ENCODE assay signal across 14 cellular contexts in genomic region chr12:53450936-53451335, GRCh38. TPM values are rescaled to one million over a fixed set of nuclear protein-coding genes. Genes with fewer than 3 reads are reported as not detected.
A peak's percentile ranks its signal among the peaks of the same experiment; 100 is the strongest.
DNase-seq lines count a peak whose midpoint lies in the region; ATAC-seq, FAIRE-seq and TF ChIP-seq lines count a peak whose summit lies in the region.
"Had no signal": no experiment of that assay in that cellular context is flagged by ENCODE, and none has a peak within 500 bp of the region (broad histone marks: within the 10 kb centered on the region; RNA-seq: fewer than 3 reads in every experiment).

No MANE protein-coding gene starts in this region.

- H3K4me1 Mint-ChIP-seq in CD4-positive, CD25-positive, alpha-beta regulatory T cell: peaks cover 5 to 54% (median 42%) of the 10 kb centered on the region in 4 donors
- H3K4me1 Mint-ChIP-seq in activated CD8-positive, alpha-beta memory T cell treated with anti-CD3 and anti-CD28 coated beads, Interleukin-2, amount 10 ng/mL, durations not matched to agents 7 days and 5 days: peaks cover 45% of the 10 kb centered on the region

- peak overlapping the region; percentile 70 for H3K4me2 ChIP-seq in A549
- H3K4me2 ChIP-seq in OCI-LY3 (ENCODE audit: low read length): peak overlapping the region; percentile 5; the same call in 1 of the 2 replicates

- H3K27me3 Mint-ChIP-seq in CD4-positive, CD25-positive, alpha-beta regulatory T cell: peaks cover 5% of the 10 kb centered on the region
- no peaks in the 10 kb centered on the region for H3K27me3 Mint-ChIP-seq in activated CD8-positive, alpha-beta memory T cell treated with anti-CD3 and anti-CD28 coated beads, Interleukin-2, amount 10 ng/mL, durations not matched to agents 7 days and 5 days
- H3K27me3 Mint-ChIP-seq: CD4-positive, alpha-beta memory T cell had no signal

- peaks cover 31% of the 10 kb centered on the region for H4K20me1 ChIP-seq in OCI-LY3 (ENCODE audit: insufficient read depth, low read length)

- in situ Hi-C loops in GM13977 (cut with MboI; ENCODE audit: low pct_unique_long_range_greater_than_20kb, low sequenced_read_pairs, unreplicated experiment): no loop called here

- peaks cover 42% of the 10 kb centered on the region for H3K36me3 Mint-ChIP-seq in CD4-positive, CD25-positive, alpha-beta regulatory T cell
- H3K36me3 Mint-ChIP-seq in activated CD8-positive, alpha-beta memory T cell treated with anti-CD3 and anti-CD28 coated beads, Interleukin-2, amount 10 ng/mL, durations not matched to agents 7 days and 5 days: peaks cover 52% of the 10 kb centered on the region

- ATAC-seq in A549: no peak
- no peak for ATAC-seq in CD4-positive, CD25-positive, alpha-beta regulatory T cell (ENCODE audit: low read depth in 2 of 2)
- ATAC-seq in activated CD8-positive, alpha-beta memory T cell treated with anti-CD3 and anti-CD28 coated beads, Interleukin-2, amount 10 ng/mL, durations not matched to agents 7 days and 5 days: no peak

- H3K27ac Mint-ChIP-seq in CD4-positive, CD25-positive, alpha-beta regulatory T cell: no peak overlapping the region
- H3K27ac Mint-ChIP-seq in activated CD8-positive, alpha-beta memory T cell treated with anti-CD3 and anti-CD28 coated beads, Interleukin-2, amount 10 ng/mL, durations not matched to agents 7 days and 5 days: no peak overlapping the region

- TF ChIP-seq EP300 in A549 (IDR thresholded peaks at IDR 0.05): no peak

- H3K4me1 ChIP-seq in A549 (peaks cover 23% of the 10 kb centered on the region), OCI-LY3 (ENCODE audit: low read length) (peaks cover 18% of the 10 kb centered on the region)
- H3K4me1 ChIP-seq in CD4-positive, CD25-positive, alpha-beta regulatory T cell (ENCODE audit: control insufficient read depth, insufficient read depth, low read length, poor library complexity, severe bottlenecking): peaks cover 24% of the 10 kb centered on the region

- TF ChIP-seq RAD21 in A549 (conservative IDR thresholded peaks at IDR 0.05 in 1 of 2, IDR thresholded peaks at IDR 0.05 in 1 of 2): no peak

- TF ChIP-seq POLR2A in A549 (IDR thresholded peaks at IDR 0.05; ENCODE audit: low read length): no peak

- CTCF ChIA-PET in A549 (lab: Yijun Ruan, JAX): interaction anchor here (0.6 to 2.7 kb wide), 10 partner anchors 9 to 136 kb away, joined by 3 to 13 read pairs (median 3); partner anchors contain the start of gene PRR13
- CTCF ChIA-PET in activated CD8-positive, alpha-beta memory T cell treated with anti-CD3 and anti-CD28 coated beads, Interleukin-2, amount 10 ng/mL, durations not matched to agents 7 days and 5 days (lab: Charles Lee): interaction anchor here (0.5 to 2.3 kb wide), 10 partner anchors 9 to 183 kb away, joined by 3 to 6 read pairs (median 3); partner anchors contain the start of genes AAAS, ESPL1 and PRR13

- POLR2A ChIA-PET in A549 (lab: Yijun Ruan, JAX): interaction anchor here (0.5 to 1.5 kb wide), 3 partner anchors 10 to 126 kb away, joined by 3 to 10 read pairs (median 7); partner anchors contain the start of gene PRR13

- no peak for TF ChIP-seq CTCF in A549 (IDR thresholded peaks at IDR 0.05)
- TF ChIP-seq CTCF in OCI-LY3 (IDR thresholded peaks at IDR 0.05; ENCODE audit: low read depth, low read length): no peak
- TF ChIP-seq CTCF in GM13977 (IDR thresholded peaks at IDR 0.05; ENCODE audit: extremely low read depth, insufficient read depth, missing control alignments): no peak

- H3K4me3 Mint-ChIP-seq in CD4-positive, CD25-positive, alpha-beta regulatory T cell: no peak overlapping the region
- no peak overlapping the region for H3K4me3 Mint-ChIP-seq in activated CD8-positive, alpha-beta memory T cell treated with anti-CD3 and anti-CD28 coated beads, Interleukin-2, amount 10 ng/mL, durations not matched to agents 7 days and 5 days

- FAIRE-seq in A549 (lab: Jason Lieb, UNC): no peak

- H3K27me3 ChIP-seq in CD4-positive, CD25-positive, alpha-beta regulatory T cell (ENCODE audit: control insufficient read depth, insufficient read depth, low read length): no peaks in the 10 kb centered on the region
- H3K27me3 ChIP-seq in OCI-LY3 (ENCODE audit: low read depth, low read length): no peaks in the 10 kb centered on the region
- H3K27me3 ChIP-seq: BLaER1 had no signal

- H3K9me3 Mint-ChIP-seq in CD4-positive, CD25-positive, alpha-beta regulatory T cell: peaks cover 0 to 2% (median 0%) of the 10 kb centered on the region in 7 donors
- no peaks in the 10 kb centered on the region for H3K9me3 Mint-ChIP-seq in activated CD8-positive, alpha-beta memory T cell treated with anti-CD3 and anti-CD28 coated beads, Interleukin-2, amount 10 ng/mL, durations not matched to agents 7 days and 5 days (ENCODE audit: low read depth)
- H3K9me3 Mint-ChIP-seq: CD4-positive, alpha-beta memory T cell had no signal

- WGBS in A549 (ENCODE audit: missing lambda C conversion rate): 85% methylated on average over 7 of the region's 7 CpGs

- H3K4me3 ChIP-seq in A549: no peak overlapping the region
- no peak overlapping the region for H3K4me3 ChIP-seq in CD4-positive, CD25-positive, alpha-beta regulatory T cell (ENCODE audit: low read depth, low read length)
- H3K4me3 ChIP-seq in OCI-LY3 (ENCODE audit: low read length): no peak overlapping the region
- H3K4me3 ChIP-seq: BLaER1 had no signal

- no peak overlapping the region for H3K27ac ChIP-seq in A549
- peak overlapping the region; percentile 94 for H3K27ac ChIP-seq in CD4-positive, CD25-positive, alpha-beta regulatory T cell (ENCODE audit: insufficient read depth, low read length, poor library complexity, severe bottlenecking)
- no peak overlapping the region for H3K27ac ChIP-seq in OCI-LY3 (ENCODE audit: low read length)

- H3K9me3 ChIP-seq in A549: no peaks in the 10 kb centered on the region
- H3K9me3 ChIP-seq in CD4-positive, CD25-positive, alpha-beta regulatory T cell (ENCODE audit: control insufficient read depth in 2 of 2, low read length in 2 of 2): no peaks in the 10 kb centered on the region
- H3K9me3 ChIP-seq in OCI-LY3 (ENCODE audit: insufficient read depth, low read length): no peaks in the 10 kb centered on the region
- H3K9me3 ChIP-seq: BLaER1 had no signal

- H3K9ac ChIP-seq in OCI-LY3 (ENCODE audit: low read length): no peak overlapping the region

- H2AFZ ChIP-seq in OCI-LY3 (ENCODE audit: low read depth, low read length): no peak overlapping the region

- no peak for DNase-seq in A549 (ENCODE audit: low read depth in 1 of 2, low spot score in 1 of 2)
- DNase-seq in CD4-positive, CD25-positive, alpha-beta regulatory T cell: no peak
- peak; percentile 17 for DNase-seq in myocyte (ENCODE audit: low read depth)
- no peak for DNase-seq in DMS53 treated with DMSO at 0.1 percent for 48 hours (lab: John Stamatoyannopoulos, UW; ENCODE audit: unreplicated experiment)
- no peak for DNase-seq in GM13977 (ENCODE audit: low spot score)
- DNase-seq in activated CD8-positive, alpha-beta memory T cell treated with anti-CD3 and anti-CD28 coated beads, Interleukin-2, amount 10 ng/mL, durations not matched to agents 7 days and 5 days: no peak
- DNase-seq: ACHN; CD4-positive, alpha-beta memory T cell; MM.1S; NCI-H1048; PC-3 had no signal

- H3K36me3 ChIP-seq in CD4-positive, CD25-positive, alpha-beta regulatory T cell (ENCODE audit: control insufficient read depth, insufficient read depth, low read length): peaks cover 48% of the 10 kb centered on the region
- H3K36me3 ChIP-seq in OCI-LY3 (replicated peaks; ENCODE audit: low read depth, low read length): peaks cover 44% of the 10 kb centered on the region

- peaks cover 38% of the 10 kb centered on the region for H3K79me2 ChIP-seq in OCI-LY3 (ENCODE audit: low read length)

RNA-seq across cellular contexts. Expression of gene PCBP2, which starts 1.0 kb away (rescaled TPM):
- polyA plus RNA-seq in A549 (2011; rRNA removed): 367 and 604 TPM in 2 replicates
- 705 and 750 TPM in 2 replicates for polyA plus RNA-seq in A549 (2012; cell fraction: cytosol; rRNA removed)
- 500 and 631 TPM in 2 replicates for polyA plus RNA-seq in A549 (2012; cell fraction: nucleus; rRNA removed)
- 546 to 553 TPM (median 551 TPM) in 3 replicates for polyA plus RNA-seq in A549 (2017; fragmentation: RNase III; extraction: RNeasy Plus Mini Kit Qiagen cat#74134 plus additional on column Dnase treatment)
- 1,540 and 1,566 TPM in 2 replicates for polyA minus RNA-seq in A549 (2011; rRNA and poly(A)+ RNA removed)
- 931 TPM for total RNA-seq in CD4-positive, CD25-positive, alpha-beta regulatory T cell
- 100 to 1,000 TPM; 113 to 150 (median 134) TPM for polyA plus RNA-seq in CD4-positive, CD25-positive, alpha-beta regulatory T cell
- 141 and 158 TPM in 2 replicates for total RNA-seq in myocyte
- 670 TPM for polyA plus RNA-seq in myocyte (2012)
- 100 to 1,000 TPM; 721 to 867 TPM for total RNA-seq in activated CD8-positive, alpha-beta memory T cell treated with anti-CD3 and anti-CD28 coated beads, Interleukin-2, amount 10 ng/mL, durations not matched to agents 7 days and 5 days

RNA-seq across cellular contexts. Expression of gene PRR13, which starts 9.4 kb away (rescaled TPM):
- 203 and 257 TPM in 2 replicates for polyA plus RNA-seq in A549 (2011; rRNA removed)
- polyA plus RNA-seq in A549 (2012; cell fraction: cytosol; rRNA removed): 214 and 245 TPM in 2 replicates
- 99.6 and 118 TPM in 2 replicates for polyA plus RNA-seq in A549 (2012; cell fraction: nucleus; rRNA removed)
- 210 to 248 TPM (median 221 TPM) in 3 replicates for polyA plus RNA-seq in A549 (2017; fragmentation: RNase III; extraction: RNeasy Plus Mini Kit Qiagen cat#74134 plus additional on column Dnase treatment)
- 200 and 213 TPM in 2 replicates for polyA minus RNA-seq in A549 (2011; rRNA and poly(A)+ RNA removed)
- 187 TPM for total RNA-seq in CD4-positive, CD25-positive, alpha-beta regulatory T cell
- polyA plus RNA-seq in CD4-positive, CD25-positive, alpha-beta regulatory T cell: 100 to 1,000 TPM; 525 to 639 (median 574) TPM
- 45.8 and 48.3 TPM in 2 replicates for total RNA-seq in myocyte
- 136 TPM for polyA plus RNA-seq in myocyte (2012)
- 100 to 1,000 TPM; 235 to 244 TPM for total RNA-seq in activated CD8-positive, alpha-beta memory T cell treated with anti-CD3 and anti-CD28 coated beads, Interleukin-2, amount 10 ng/mL, durations not matched to agents 7 days and 5 days

RNA-seq across cellular contexts. Expression of gene AMHR2, which starts 27.3 kb away (rescaled TPM):
- polyA plus RNA-seq in A549 (2011; rRNA removed) (0.12 and 0.16 TPM in 2 replicates), A549 (2017; fragmentation: RNase III; extraction: RNeasy Plus Mini Kit Qiagen cat#74134 plus additional on column Dnase treatment) (0.13 to 0.22 TPM (median 0.18 TPM) in 3 replicates)
- polyA plus RNA-seq in A549 (2012; cell fraction: cytosol; rRNA removed): 0.67 and 0.80 TPM in 2 replicates
- 0.84 and 1.1 TPM in 2 replicates for polyA plus RNA-seq in A549 (2012; cell fraction: nucleus; rRNA removed)
- 0.49 and 0.62 TPM in 2 replicates for polyA minus RNA-seq in A549 (2011; rRNA and poly(A)+ RNA removed)
- not detected for total RNA-seq in CD4-positive, CD25-positive, alpha-beta regulatory T cell
- not detected for polyA plus RNA-seq in CD4-positive, CD25-positive, alpha-beta regulatory T cell
- not detected in 2 replicates for total RNA-seq in myocyte
- not detected for polyA plus RNA-seq in myocyte (2012)
- not detected for total RNA-seq in activated CD8-positive, alpha-beta memory T cell treated with anti-CD3 and anti-CD28 coated beads, Interleukin-2, amount 10 ng/mL, durations not matched to agents 7 days and 5 days
- total RNA-seq: CD4-positive, alpha-beta memory T cell; H4 had no signal
- polyA plus RNA-seq: CD4-positive, alpha-beta memory T cell had no signal

RNA-seq across cellular contexts. Expression of gene MAP3K12, which starts 48.3 kb away (rescaled TPM):
- polyA plus RNA-seq in A549 (2011; rRNA removed) (21.9 and 30.6 TPM in 2 replicates), A549 (2017; fragmentation: RNase III; extraction: RNeasy Plus Mini Kit Qiagen cat#74134 plus additional on column Dnase treatment) (14.0 to 18.7 TPM (median 16.1 TPM) in 3 replicates)
- polyA plus RNA-seq in A549 (2012; cell fraction: cytosol; rRNA removed): 20.1 and 23.0 TPM in 2 replicates
- polyA plus RNA-seq in A549 (2012; cell fraction: nucleus; rRNA removed): 110 and 113 TPM in 2 replicates
- polyA minus RNA-seq in A549 (2011; rRNA and poly(A)+ RNA removed): 29.2 and 40.6 TPM in 2 replicates
- 31.5 TPM for total RNA-seq in CD4-positive, CD25-positive, alpha-beta regulatory T cell
- 1 to 10 TPM; 3.8 to 4.6 (median 4.4) TPM for polyA plus RNA-seq in CD4-positive, CD25-positive, alpha-beta regulatory T cell
- 17.0 and 25.5 TPM in 2 replicates for total RNA-seq in myocyte
- polyA plus RNA-seq in myocyte (2012): 20.6 TPM
- total RNA-seq in activated CD8-positive, alpha-beta memory T cell treated with anti-CD3 and anti-CD28 coated beads, Interleukin-2, amount 10 ng/mL, durations not matched to agents 7 days and 5 days: 10 to 100 TPM; 19.1 to 19.3 TPM

RNA-seq across cellular contexts. Expression of gene TARBP2, which starts 50.1 kb away (rescaled TPM):
- polyA plus RNA-seq in A549 (2011; rRNA removed) (41.5 and 51.2 TPM in 2 replicates), A549 (2017; fragmentation: RNase III; extraction: RNeasy Plus Mini Kit Qiagen cat#74134 plus additional on column Dnase treatment) (43.7 to 50.4 TPM (median 49.9 TPM) in 3 replicates)
- polyA plus RNA-seq in A549 (2012; cell fraction: cytosol; rRNA removed): 91.9 and 106 TPM in 2 replicates
- 170 and 176 TPM in 2 replicates for polyA plus RNA-seq in A549 (2012; cell fraction: nucleus; rRNA removed)
- 39.4 and 49.2 TPM in 2 replicates for polyA minus RNA-seq in A549 (2011; rRNA and poly(A)+ RNA removed)
- 25.1 TPM for total RNA-seq in CD4-positive, CD25-positive, alpha-beta regulatory T cell
- polyA plus RNA-seq in CD4-positive, CD25-positive, alpha-beta regulatory T cell: 10 to 100 TPM; 22.5 to 29.1 (median 25.6) TPM
- 23.7 and 30.0 TPM in 2 replicates for total RNA-seq in myocyte
- polyA plus RNA-seq in myocyte (2012): 27.8 TPM
- 10 to 100 TPM; 29.7 to 38.7 TPM for total RNA-seq in activated CD8-positive, alpha-beta memory T cell treated with anti-CD3 and anti-CD28 coated beads, Interleukin-2, amount 10 ng/mL, durations not matched to agents 7 days and 5 days
